In genomic region chrX:153765138-153766079, GRCh38 we compare ENCODE assay signal across 8 cellular contexts. TPM values are rescaled to one million over a fixed set of nuclear protein-coding genes. Genes with fewer than 3 reads are reported as not detected.
A peak's percentile ranks its signal among the peaks of the same experiment; 100 is the strongest.
DNase-seq lines count a peak whose midpoint lies in the region; ATAC-seq and TF ChIP-seq lines count a peak whose summit lies in the region.

No MANE protein-coding gene starts in this region.

- H3K27me3 ChIP-seq in right atrium auricular region (no peaks in the 10 kb centered on the region), subcutaneous abdominal adipose tissue (ENCODE audit: control insufficient read depth in 5 of 5, insufficient read depth in 4 of 5, low read length in 5 of 5) (peaks cover 0 to 17% (median 14%) of the 10 kb centered on the region in 5 donors)

- CTCF ChIA-PET in activated CD8-positive, alpha-beta T cell treated with anti-CD3 and anti-CD28 coated beads, Interleukin-2, amount 10 ng/mL, durations not matched to agents 7 days and 5 days (lab: Charles Lee): interaction anchor here (1.2 kb wide), 1 partner anchor 163 kb away, joined by 3 read pairs; no protein-coding TSS in a partner anchor

- H3K4me3 ChIP-seq in HFF-Myc (replicated peaks; ENCODE audit: low read depth, low read length) (peak overlapping the region; percentile 48), right atrium auricular region (peak overlapping the region in 1 of 2 donors; percentile 24), subcutaneous abdominal adipose tissue (ENCODE audit: low read depth in 1 of 5, low read length in 5 of 5) (peak overlapping the region in 3 of 5 donors; percentile 17 to 50 (median 46))

- POLR2A ChIA-PET in activated CD8-positive, alpha-beta T cell treated with anti-CD3 and anti-CD28 coated beads, Interleukin-2, amount 10 ng/mL, durations not matched to agents 7 days and 5 days (lab: Charles Lee): no interaction called here

- H3K9ac ChIP-seq in subcutaneous abdominal adipose tissue (ENCODE audit: low read length in 5 of 5): peak overlapping the region in 2 of 5 donors; percentile 14 to 64

- no peaks in the 10 kb centered on the region for H3K27me3 Mint-ChIP-seq in activated CD8-positive, alpha-beta T cell treated with anti-CD3 and anti-CD28 coated beads, Interleukin-2, amount 10 ng/mL, durations not matched to agents 7 days and 5 days (ENCODE audit: low read depth)
- peaks cover 5% of the 10 kb centered on the region for H3K27me3 Mint-ChIP-seq in activated T-helper 1 cell treated with anti-CD3 and anti-CD28 coated beads, Interleukin-12 subunit alpha, Interleukin-12 subunit beta, Interleukin-2, Interleukin-4 antibody, amounts not matched to agents 30 ng/mL and 10 ng/mL and 1 ng/mL, durations not matched to agents 14 hours and 24 hours and 36 hours (ENCODE audit: insufficient read depth)

- no peak for ATAC-seq in activated CD8-positive, alpha-beta T cell treated with anti-CD3 and anti-CD28 coated beads, Interleukin-2, amount 10 ng/mL, durations not matched to agents 7 days and 5 days

- intact Hi-C loops in activated T-helper 1 cell treated with anti-CD3 and anti-CD28 coated beads, Interleukin-12 subunit alpha, Interleukin-12 subunit beta, Interleukin-2, Interleukin-4 antibody, amounts not matched to agents 30 ng/mL and 10 ng/mL and 1 ng/mL, durations not matched to agents 14 hours and 24 hours and 36 hours (cut with micrococcal nuclease): no loop called here

- H3K36me3 ChIP-seq in right atrium auricular region: no peaks in the 10 kb centered on the region
- no peaks in the 10 kb centered on the region for H3K36me3 ChIP-seq in subcutaneous abdominal adipose tissue (ENCODE audit: control insufficient read depth in 5 of 5, insufficient read depth in 5 of 5, low read length in 5 of 5)

- H3K4me1 ChIP-seq in right atrium auricular region (peaks cover 0 to 22% of the 10 kb centered on the region in 2 donors), subcutaneous abdominal adipose tissue (ENCODE audit: control insufficient read depth in 5 of 5, insufficient read depth in 5 of 5, low read length in 5 of 5) (peaks cover 0 to 31% (median 26%) of the 10 kb centered on the region in 5 donors)

- H3K9me3 Mint-ChIP-seq in activated CD8-positive, alpha-beta T cell treated with anti-CD3 and anti-CD28 coated beads, Interleukin-2, amount 10 ng/mL, durations not matched to agents 7 days and 5 days (ENCODE audit: insufficient read depth): no peaks in the 10 kb centered on the region
- no peaks in the 10 kb centered on the region for H3K9me3 Mint-ChIP-seq in activated T-helper 1 cell treated with anti-CD3 and anti-CD28 coated beads, Interleukin-12 subunit alpha, Interleukin-12 subunit beta, Interleukin-2, Interleukin-4 antibody, amounts not matched to agents 30 ng/mL and 10 ng/mL and 1 ng/mL, durations not matched to agents 14 hours and 24 hours and 36 hours

- H3K27ac ChIP-seq in right atrium auricular region: peak overlapping the region; percentile 64 to 77
- no peak overlapping the region for H3K27ac ChIP-seq in subcutaneous abdominal adipose tissue (ENCODE audit: low read depth, low read length)

- H3K4me3 Mint-ChIP-seq in activated CD8-positive, alpha-beta T cell treated with anti-CD3 and anti-CD28 coated beads, Interleukin-2, amount 10 ng/mL, durations not matched to agents 7 days and 5 days: no peak overlapping the region
- H3K4me3 Mint-ChIP-seq in activated T-helper 1 cell treated with anti-CD3 and anti-CD28 coated beads, Interleukin-12 subunit alpha, Interleukin-12 subunit beta, Interleukin-2, Interleukin-4 antibody, amounts not matched to agents 30 ng/mL and 10 ng/mL and 1 ng/mL, durations not matched to agents 14 hours and 24 hours and 36 hours: no peak overlapping the region

- peak overlapping the region; percentile 67 for H3K27ac Mint-ChIP-seq in activated CD8-positive, alpha-beta T cell treated with anti-CD3 and anti-CD28 coated beads, Interleukin-2, amount 10 ng/mL, durations not matched to agents 7 days and 5 days
- no peak overlapping the region for H3K27ac Mint-ChIP-seq in activated T-helper 1 cell treated with anti-CD3 and anti-CD28 coated beads, Interleukin-12 subunit alpha, Interleukin-12 subunit beta, Interleukin-2, Interleukin-4 antibody, amounts not matched to agents 30 ng/mL and 10 ng/mL and 1 ng/mL, durations not matched to agents 14 hours and 24 hours and 36 hours

- DNase-seq in HFF-Myc (ENCODE audit: extremely low read depth, low read depth) (no peak), right atrium auricular region (ENCODE audit: low spot score) (no peak), mesenteric fat pad (ENCODE audit: low spot score) (no peak), NCI-H2107 (lab: John Stamatoyannopoulos, UW) (no peak)
- no peak for DNase-seq in activated CD8-positive, alpha-beta T cell treated with anti-CD3 and anti-CD28 coated beads, Interleukin-2, amount 10 ng/mL, durations not matched to agents 7 days and 5 days
- no peak for DNase-seq in activated CD8-positive, alpha-beta memory T cell treated with anti-CD3 and anti-CD28 coated beads for 24 hours
- DNase-seq in activated T-helper 1 cell treated with anti-CD3 and anti-CD28 coated beads, Interleukin-12 subunit alpha, Interleukin-12 subunit beta, Interleukin-2, Interleukin-4 antibody, amounts not matched to agents 30 ng/mL and 10 ng/mL and 1 ng/mL, durations not matched to agents 14 hours and 24 hours and 36 hours (ENCODE audit: low spot score): no peak

- no peaks in the 10 kb centered on the region for H3K36me3 Mint-ChIP-seq in activated CD8-positive, alpha-beta T cell treated with anti-CD3 and anti-CD28 coated beads, Interleukin-2, amount 10 ng/mL, durations not matched to agents 7 days and 5 days (ENCODE audit: low read depth)
- no peaks in the 10 kb centered on the region for H3K36me3 Mint-ChIP-seq in activated T-helper 1 cell treated with anti-CD3 and anti-CD28 coated beads, Interleukin-12 subunit alpha, Interleukin-12 subunit beta, Interleukin-2, Interleukin-4 antibody, amounts not matched to agents 30 ng/mL and 10 ng/mL and 1 ng/mL, durations not matched to agents 14 hours and 24 hours and 36 hours (ENCODE audit: low read depth)

- peaks cover 22% of the 10 kb centered on the region for H3K4me1 Mint-ChIP-seq in activated CD8-positive, alpha-beta T cell treated with anti-CD3 and anti-CD28 coated beads, Interleukin-2, amount 10 ng/mL, durations not matched to agents 7 days and 5 days (ENCODE audit: low read depth)
- peaks cover 5% of the 10 kb centered on the region for H3K4me1 Mint-ChIP-seq in activated T-helper 1 cell treated with anti-CD3 and anti-CD28 coated beads, Interleukin-12 subunit alpha, Interleukin-12 subunit beta, Interleukin-2, Interleukin-4 antibody, amounts not matched to agents 30 ng/mL and 10 ng/mL and 1 ng/mL, durations not matched to agents 14 hours and 24 hours and 36 hours (ENCODE audit: low read depth)

- TF ChIP-seq CTCF in HFF-Myc (IDR thresholded peaks at IDR 0.05; ENCODE audit: low read depth, low read length, missing control alignments): no peak
- TF ChIP-seq CTCF in right atrium auricular region (IDR thresholded peaks at IDR 0.05): no peak

- H3K9me3 ChIP-seq in right atrium auricular region: no peaks in the 10 kb centered on the region
- H3K9me3 ChIP-seq in subcutaneous abdominal adipose tissue (ENCODE audit: control insufficient read depth in 5 of 5, low read length in 5 of 5): no peaks in the 10 kb centered on the region

RNA-seq across cellular contexts. Expression of gene PLXNB3, which starts 1.4 kb away (rescaled TPM):
- 1 to 10 TPM in 1 of 2 experiments, under 1 TPM in 1; 0.83 to 1.4 TPM for total RNA-seq in activated CD8-positive, alpha-beta T cell treated with anti-CD3 and anti-CD28 coated beads, Interleukin-2, amount 10 ng/mL, durations not matched to agents 7 days and 5 days
- 1 to 10 TPM; 5.6 to 8.2 TPM for total RNA-seq in right atrium auricular region
- 10.2 TPM for total RNA-seq in mesenteric fat pad
- 0.21 and 0.81 TPM in 2 replicates for total RNA-seq in activated T-helper 1 cell treated with anti-CD3 and anti-CD28 coated beads, Interleukin-12 subunit alpha, Interleukin-12 subunit beta, Interleukin-2, Interleukin-4 antibody, amounts not matched to agents 30 ng/mL and 10 ng/mL and 1 ng/mL, durations not matched to agents 14 hours and 24 hours and 36 hours

RNA-seq across cellular contexts. Expression of gene SRPK3, which starts 15.4 kb away (rescaled TPM):
- total RNA-seq in activated CD8-positive, alpha-beta T cell treated with anti-CD3 and anti-CD28 coated beads, Interleukin-2, amount 10 ng/mL, durations not matched to agents 7 days and 5 days: not detected
- total RNA-seq in right atrium auricular region (10 to 100 TPM; 19.4 to 24.6 TPM), mesenteric fat pad (0.74 TPM)
- total RNA-seq in activated T-helper 1 cell treated with anti-CD3 and anti-CD28 coated beads, Interleukin-12 subunit alpha, Interleukin-12 subunit beta, Interleukin-2, Interleukin-4 antibody, amounts not matched to agents 30 ng/mL and 10 ng/mL and 1 ng/mL, durations not matched to agents 14 hours and 24 hours and 36 hours: not detected in 2 replicates

RNA-seq across cellular contexts. Expression of gene IDH3G, which starts 28.8 kb away (rescaled TPM):
- total RNA-seq in activated CD8-positive, alpha-beta T cell treated with anti-CD3 and anti-CD28 coated beads, Interleukin-2, amount 10 ng/mL, durations not matched to agents 7 days and 5 days: 10 to 100 TPM; 63.2 to 66.9 TPM
- 100 to 1,000 TPM; 116 to 135 TPM for total RNA-seq in right atrium auricular region
- total RNA-seq in mesenteric fat pad: 57.4 TPM
- 68.4 and 69.7 TPM in 2 replicates for total RNA-seq in activated T-helper 1 cell treated with anti-CD3 and anti-CD28 coated beads, Interleukin-12 subunit alpha, Interleukin-12 subunit beta, Interleukin-2, Interleukin-4 antibody, amounts not matched to agents 30 ng/mL and 10 ng/mL and 1 ng/mL, durations not matched to agents 14 hours and 24 hours and 36 hours

RNA-seq across cellular contexts. Expression of gene SSR4, which starts 29.1 kb away (rescaled TPM):
- total RNA-seq in activated CD8-positive, alpha-beta T cell treated with anti-CD3 and anti-CD28 coated beads, Interleukin-2, amount 10 ng/mL, durations not matched to agents 7 days and 5 days: 100 to 1,000 TPM; 182 to 190 TPM
- 100 to 1,000 TPM; 219 to 238 TPM for total RNA-seq in right atrium auricular region
- total RNA-seq in mesenteric fat pad: 191 TPM
- 281 and 285 TPM in 2 replicates for total RNA-seq in activated T-helper 1 cell treated with anti-CD3 and anti-CD28 coated beads, Interleukin-12 subunit alpha, Interleukin-12 subunit beta, Interleukin-2, Interleukin-4 antibody, amounts not matched to agents 30 ng/mL and 10 ng/mL and 1 ng/mL, durations not matched to agents 14 hours and 24 hours and 36 hours

RNA-seq across cellular contexts. Expression of gene ABCD1, which starts 40.8 kb away (rescaled TPM):
- total RNA-seq in activated CD8-positive, alpha-beta T cell treated with anti-CD3 and anti-CD28 coated beads, Interleukin-2, amount 10 ng/mL, durations not matched to agents 7 days and 5 days: 10 to 100 TPM; 14.6 to 15.9 TPM
- total RNA-seq in right atrium auricular region (10 to 100 TPM; 15.2 to 18.0 TPM), mesenteric fat pad (32.3 TPM)
- 8.4 TPM in 2 replicates for total RNA-seq in activated T-helper 1 cell treated with anti-CD3 and anti-CD28 coated beads, Interleukin-12 subunit alpha, Interleukin-12 subunit beta, Interleukin-2, Interleukin-4 antibody, amounts not matched to agents 30 ng/mL and 10 ng/mL and 1 ng/mL, durations not matched to agents 14 hours and 24 hours and 36 hours

Comparison
In these comparisons a context has a peak if more than half of its experiments do, and no peak if none do; other contexts are left out.
1. RNA of gene SRPK3, which starts 15.4 kb away (total RNA-seq): 19.4 to 24.6 TPM in right atrium auricular region; 0.74 TPM in mesenteric fat pad (single experiment), not detected in activated CD8-positive, alpha-beta T cell treated with anti-CD3 and anti-CD28 coated beads, Interleukin-2, amount 10 ng/mL, durations not matched to agents 7 days and 5 days and not detected in activated T-helper 1 cell treated with anti-CD3 and anti-CD28 coated beads, Interleukin-12 subunit alpha, Interleukin-12 subunit beta, Interleukin-2, Interleukin-4 antibody, amounts not matched to agents 30 ng/mL and 10 ng/mL and 1 ng/mL, durations not matched to agents 14 hours and 24 hours and 36 hours; every median in the first group is over 10 times any median in the second.